Comparison of ENCODE assay signal across 8 cellular contexts in the genomic region with DNA sequence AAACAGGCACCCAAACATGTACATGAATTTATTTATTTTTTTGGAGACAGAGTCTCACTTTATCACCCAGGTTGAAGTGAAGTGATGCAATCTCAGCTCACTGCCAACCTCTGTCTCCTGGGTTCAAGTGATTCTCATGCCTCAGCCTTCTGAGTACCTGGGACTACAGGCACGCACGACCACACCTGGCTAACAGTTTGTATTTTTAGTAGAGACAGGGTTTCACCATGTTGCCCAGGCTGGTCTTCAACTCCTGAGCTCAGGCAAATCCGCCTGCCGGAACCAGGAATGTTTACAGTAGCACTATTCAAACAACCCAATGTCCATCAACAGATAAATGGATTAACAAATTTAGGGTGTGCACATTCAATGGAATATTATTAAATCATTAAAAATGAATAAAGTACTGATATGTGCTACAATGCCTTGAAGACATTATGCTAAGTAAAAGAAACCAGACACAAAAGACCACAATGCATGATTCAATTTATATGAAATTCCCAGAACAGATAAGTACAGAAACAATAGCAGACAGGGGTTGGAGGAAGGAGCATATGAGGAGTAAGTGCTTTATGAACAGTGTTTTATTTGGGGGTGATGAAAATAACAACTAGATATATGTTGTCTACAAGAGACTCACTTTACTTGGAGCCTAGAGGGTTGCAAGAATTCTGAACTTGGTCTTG. TPM values are rescaled to one million over a fixed set of nuclear protein-coding genes. Genes with fewer than 3 reads are reported as not detected.
A peak's percentile ranks its signal among the peaks of the same experiment; 100 is the strongest.
DNase-seq lines count a peak whose midpoint lies in the region; ATAC-seq and TF ChIP-seq lines count a peak whose summit lies in the region.

No MANE protein-coding gene starts in this region.

- H3K4me3 Mint-ChIP-seq in activated T-cell treated with anti-CD3 and anti-CD28 coated beads, Interleukin-2, amount 50 U/mL, for 24 hours, result peak overlapping the region; percentile 93
- peak overlapping the region; percentile 99 for H3K4me3 Mint-ChIP-seq in T-helper 17 cell
- H3K4me3 Mint-ChIP-seq in glutamatergic neuron (ENCODE audit: unreplicated experiment), result peak overlapping the region; percentile 96
- H3K4me3 Mint-ChIP-seq in stimulated activated naive B cell treated with anti-CD40 and anti-IgM and Interleukin-4, amounts not matched to agents 10 μg/mL and 1 μg/mL and 100 μg/mL, for 72 hours, result peak overlapping the region; percentile 89 to 92

- H3K4me1 Mint-ChIP-seq in activated T-cell treated with anti-CD3 and anti-CD28 coated beads, Interleukin-2, amount 50 U/mL, for 24 hours (ENCODE audit: low read depth), result peaks cover 42% of the 10 kb centered on the region
- H3K4me1 Mint-ChIP-seq in T-helper 17 cell, result peaks cover 27% of the 10 kb centered on the region
- H3K4me1 Mint-ChIP-seq in glutamatergic neuron (ENCODE audit: low read depth, unreplicated experiment), result no peaks in the 10 kb centered on the region
- peaks cover 16 to 19% of the 10 kb centered on the region in 2 donors for H3K4me1 Mint-ChIP-seq in stimulated activated naive B cell treated with anti-CD40 and anti-IgM and Interleukin-4, amounts not matched to agents 10 μg/mL and 1 μg/mL and 100 μg/mL, for 72 hours

- no peak for TF ChIP-seq CTCF in glutamatergic neuron (IDR thresholded peaks at IDR 0.05; ENCODE audit: partially characterized antibody, unreplicated experiment)

- peaks cover 8% of the 10 kb centered on the region for H3K9me3 Mint-ChIP-seq in activated T-cell treated with anti-CD3 and anti-CD28 coated beads, Interleukin-2, amount 50 U/mL, for 24 hours
- peaks cover 11% of the 10 kb centered on the region for H3K9me3 Mint-ChIP-seq in glutamatergic neuron (ENCODE audit: unreplicated experiment)
- peaks cover 4 to 6% of the 10 kb centered on the region in 2 donors for H3K9me3 Mint-ChIP-seq in stimulated activated naive B cell treated with anti-CD40 and anti-IgM and Interleukin-4, amounts not matched to agents 10 μg/mL and 1 μg/mL and 100 μg/mL, for 72 hours

- peak overlapping the region; percentile 96 for H3K27ac Mint-ChIP-seq in activated T-cell treated with anti-CD3 and anti-CD28 coated beads, Interleukin-2, amount 50 U/mL, for 24 hours
- peak overlapping the region; percentile 100 for H3K27ac Mint-ChIP-seq in T-helper 17 cell
- peak overlapping the region; percentile 98 for H3K27ac Mint-ChIP-seq in glutamatergic neuron (ENCODE audit: unreplicated experiment)
- H3K27ac Mint-ChIP-seq in stimulated activated naive B cell treated with anti-CD40 and anti-IgM and Interleukin-4, amounts not matched to agents 10 μg/mL and 1 μg/mL and 100 μg/mL, for 72 hours, result no peak overlapping the region

- no peak for ATAC-seq in T-helper 17 cell
- ATAC-seq in stimulated activated naive B cell treated with anti-CD40 and anti-IgM and Interleukin-4, amounts not matched to agents 10 μg/mL and 1 μg/mL and 100 μg/mL, for 72 hours (replicated peaks), result no peak

- no peak for DNase-seq in activated T-cell treated with anti-CD3 and anti-CD28 coated beads, Interleukin-2, amount 50 U/mL, for 24 hours
- DNase-seq in activated T-cell treated with anti-CD3 and anti-CD28 coated beads, Interleukin-2, amount 50 U/mL, for 1 hour, result no peak
- no peak for DNase-seq in T-helper 17 cell
- DNase-seq in glutamatergic neuron, result no peak
- DNase-seq in stimulated activated naive B cell treated with anti-CD40 and anti-IgM and Interleukin-4, amounts not matched to agents 10 μg/mL and 1 μg/mL and 100 μg/mL, for 72 hours, result no peak
- DNase-seq in cardiac septum (ENCODE audit: low spot score), result no peak
- DNase-seq in AG20443 (ENCODE audit: low spot score), result no peak
- no peak for DNase-seq in substantia nigra (lab: John Stamatoyannopoulos, UW)

- intact Hi-C loops in cardiac septum (cut with DNase I), result no loop called here

- H3K36me3 Mint-ChIP-seq in activated T-cell treated with anti-CD3 and anti-CD28 coated beads, Interleukin-2, amount 50 U/mL, for 24 hours (ENCODE audit: low read depth), result peaks cover 47% of the 10 kb centered on the region
- H3K36me3 Mint-ChIP-seq in T-helper 17 cell (ENCODE audit: low read depth) (peaks cover 12% of the 10 kb centered on the region), glutamatergic neuron (ENCODE audit: unreplicated experiment) (peaks cover 14% of the 10 kb centered on the region)
- H3K36me3 Mint-ChIP-seq in stimulated activated naive B cell treated with anti-CD40 and anti-IgM and Interleukin-4, amounts not matched to agents 10 μg/mL and 1 μg/mL and 100 μg/mL, for 72 hours, result peaks cover 28% of the 10 kb centered on the region in 2 donors

- no peak overlapping the region for H3K27ac ChIP-seq in substantia nigra (ENCODE audit: low read depth, low read length, poor library complexity, severe bottlenecking)

- peaks cover 2% of the 10 kb centered on the region for H3K27me3 Mint-ChIP-seq in activated T-cell treated with anti-CD3 and anti-CD28 coated beads, Interleukin-2, amount 50 U/mL, for 24 hours
- H3K27me3 Mint-ChIP-seq in T-helper 17 cell, result no peaks in the 10 kb centered on the region
- peaks cover 10% of the 10 kb centered on the region for H3K27me3 Mint-ChIP-seq in glutamatergic neuron (ENCODE audit: unreplicated experiment)
- H3K27me3 Mint-ChIP-seq in stimulated activated naive B cell treated with anti-CD40 and anti-IgM and Interleukin-4, amounts not matched to agents 10 μg/mL and 1 μg/mL and 100 μg/mL, for 72 hours, result no peaks in the 10 kb centered on the region

- H3K9me3 ChIP-seq in T-helper 17 cell (ENCODE audit: control insufficient read depth, low read length, poor library complexity, severe bottlenecking), result peaks cover 4% of the 10 kb centered on the region

RNA-seq across cellular contexts. Expression of a gene that starts 1.3 kb away (rescaled TPM):
- total RNA-seq in T-helper 17 cell, result 1 to 10 TPM; 8.8 to 9.4 TPM
- 22.7 TPM for total RNA-seq in glutamatergic neuron (ENCODE audit: unreplicated experiment)
- total RNA-seq in cardiac septum, result 7.0 TPM

RNA-seq across cellular contexts. Expression of a gene that starts 48.7 kb away (rescaled TPM):
- 10 to 100 TPM; 36.8 to 45.6 TPM for total RNA-seq in T-helper 17 cell
- total RNA-seq in glutamatergic neuron (ENCODE audit: unreplicated experiment), result 109 TPM
- total RNA-seq in cardiac septum, result 20.1 TPM
